Comparison of ENCODE assay signal across 9 cellular contexts in genomic region chr14:89617142-89617460, GRCh38.
DNase-seq lines count a peak whose midpoint lies in the region; ATAC-seq and TF ChIP-seq lines count a peak whose summit lies in the region.
"Had no signal": no experiment of that assay in that cellular context is flagged by ENCODE, and none has a peak within 500 bp of the region (broad histone marks: within the 10 kb centered on the region; RNA-seq: fewer than 3 reads in every experiment).

No MANE protein-coding gene starts in this region.

- H3K9ac ChIP-seq in OCI-LY1 (ENCODE audit: low read length) = no peak overlapping the region
- H3K9ac ChIP-seq in rectal smooth muscle tissue (ENCODE audit: low read length) = no peak overlapping the region
- H3K9ac ChIP-seq in trophoblast cell (ENCODE audit: low read length) = no peak overlapping the region

- H3K36me3 ChIP-seq in OCI-LY1 (ENCODE audit: insufficient read depth, low read length) = no peaks in the 10 kb centered on the region
- no peaks in the 10 kb centered on the region for H3K36me3 ChIP-seq in esophagus muscularis mucosa
- no peaks in the 10 kb centered on the region for H3K36me3 ChIP-seq in rectal smooth muscle tissue (ENCODE audit: control insufficient read depth, insufficient read depth, low read length)
- no peaks in the 10 kb centered on the region for H3K36me3 ChIP-seq in trophoblast cell (ENCODE audit: control insufficient read depth in 1 of 2, insufficient read depth in 2 of 2, low read length in 2 of 2)

- no peak overlapping the region for H3K27ac ChIP-seq in OCI-LY1 (ENCODE audit: low read depth, low read length, poor library complexity, severe bottlenecking)
- H3K27ac ChIP-seq in esophagus muscularis mucosa (replicated peaks in 1 of 4) = peak overlapping the region; percentile 73 to 80 (median 78)
- peak overlapping the region; percentile 64 for H3K27ac ChIP-seq in rectal smooth muscle tissue (ENCODE audit: low read depth, low read length)
- no peak overlapping the region for H3K27ac ChIP-seq in trophoblast cell (ENCODE audit: low read depth, low read length)

- ATAC-seq in GM18520 (IDR thresholded peaks at IDR 0.05; ENCODE audit: unreplicated experiment) (peak; percentile 3), GM21717 (IDR thresholded peaks at IDR 0.05; ENCODE audit: unreplicated experiment) (no peak)

- no peaks in the 10 kb centered on the region for H3K9me2 ChIP-seq in OCI-LY1 (ENCODE audit: low read depth, low read length)

- H2BK5ac ChIP-seq in trophoblast cell (ENCODE audit: low read depth, low read length, poor library complexity) = no peak overlapping the region

- H3K79me1 ChIP-seq in trophoblast cell (ENCODE audit: low read length) = peaks cover 5% of the 10 kb centered on the region

- H3K4me3 ChIP-seq in OCI-LY1 (ENCODE audit: low read depth, low read length, poor library complexity, severe bottlenecking) (no peak overlapping the region), esophagus muscularis mucosa (peak overlapping the region; percentile 60 to 93 (median 84)), rectal smooth muscle tissue (ENCODE audit: low read length) (peak overlapping the region; percentile 91), trophoblast cell (ENCODE audit: low read depth, low read length) (no peak overlapping the region)

- no peak overlapping the region for H2BK120ac ChIP-seq in trophoblast cell (ENCODE audit: insufficient read depth, low read length, poor library complexity)

- H3K14ac ChIP-seq in trophoblast cell (ENCODE audit: low read length) = no peak overlapping the region

- no peak overlapping the region for H3K23ac ChIP-seq in trophoblast cell (ENCODE audit: low read length)

- H4K91ac ChIP-seq in trophoblast cell (ENCODE audit: low read depth, low read length) = no peak overlapping the region

- H2AFZ ChIP-seq in OCI-LY1 (ENCODE audit: low read length) = no peak overlapping the region
- no peak overlapping the region for H2AFZ ChIP-seq in trophoblast cell (ENCODE audit: insufficient read depth, low read length, poor library complexity)

- H3K4me2 ChIP-seq in OCI-LY1 (ENCODE audit: low read length) = peak overlapping the region; percentile 80
- H3K4me2 ChIP-seq in trophoblast cell (ENCODE audit: low read length) = no peak overlapping the region

- H2BK12ac ChIP-seq in trophoblast cell (ENCODE audit: low read length) = no peak overlapping the region

- 26% methylated on average over 2 of the region's 2 CpGs for WGBS in esophagus muscularis mucosa
- WGBS in trophoblast cell (ENCODE audit: extremely low coverage, insufficient coverage, insufficient read length) = no CpG with 5 or more reads among the region's 2 CpGs

- H3K9me3 ChIP-seq in OCI-LY1 (ENCODE audit: low read length) = no peaks in the 10 kb centered on the region
- H3K9me3 ChIP-seq in esophagus muscularis mucosa = no peaks in the 10 kb centered on the region
- no peaks in the 10 kb centered on the region for H3K9me3 ChIP-seq in trophoblast cell (ENCODE audit: insufficient read depth, low read depth, low read length)

- no peaks in the 10 kb centered on the region for H4K20me1 ChIP-seq in OCI-LY1 (ENCODE audit: insufficient read depth, low read length)

- H3F3A ChIP-seq in OCI-LY1 (ENCODE audit: insufficient read depth, low read length) = no peaks in the 10 kb centered on the region

- no peak for DNase-seq in esophagus muscularis mucosa (ENCODE audit: extremely low spot score)
- DNase-seq in NCI-H1436 treated with DMSO at 0.1 percent for 48 hours (lab: John Stamatoyannopoulos, UW) = no peak
- no peak for DNase-seq in cerebellum (ENCODE audit: low spot score)
- no peak for DNase-seq in trophoblast cell
- DNase-seq: activated effector memory CD4-positive, alpha-beta T cell treated with Interleukin-2 at 50 U/mL for 16 hours had no signal

- H3K4ac ChIP-seq in trophoblast cell (ENCODE audit: low read depth, low read length) = no peak overlapping the region

- H2AK5ac ChIP-seq in trophoblast cell (ENCODE audit: low read length) = no peak overlapping the region

- H4K8ac ChIP-seq in trophoblast cell (ENCODE audit: low read depth, low read length) = no peak overlapping the region

- TF ChIP-seq CTCF in OCI-LY1 (IDR thresholded peaks at IDR 0.05; ENCODE audit: low read length) (no peak), esophagus muscularis mucosa (IDR thresholded peaks at IDR 0.05) (no peak)

- TF ChIP-seq POLR2A in esophagus muscularis mucosa (IDR thresholded peaks at IDR 0.05; ENCODE audit: low read depth) = no peak

- no peak for TF ChIP-seq EP300 in esophagus muscularis mucosa (IDR thresholded peaks at IDR 0.05)

- peaks cover 3% of the 10 kb centered on the region for H3K27me3 ChIP-seq in OCI-LY1 (ENCODE audit: insufficient read depth, low read length)
- H3K27me3 ChIP-seq in esophagus muscularis mucosa = no peaks in the 10 kb centered on the region
- H3K27me3 ChIP-seq in rectal smooth muscle tissue (ENCODE audit: control insufficient read depth, insufficient read depth, low read length) = no peaks in the 10 kb centered on the region
- H3K27me3 ChIP-seq in trophoblast cell (ENCODE audit: insufficient read depth, low read length) = no peaks in the 10 kb centered on the region

- H4K12ac ChIP-seq in trophoblast cell (ENCODE audit: low read depth, low read length) = no peak overlapping the region

- H3K4me1 ChIP-seq in OCI-LY1 (ENCODE audit: insufficient read depth, low read length, severe bottlenecking) = peaks cover 27% of the 10 kb centered on the region
- peaks cover 18 to 47% (median 42%) of the 10 kb centered on the region in 4 donors for H3K4me1 ChIP-seq in esophagus muscularis mucosa
- H3K4me1 ChIP-seq in rectal smooth muscle tissue (ENCODE audit: control insufficient read depth, insufficient read depth, low read length) = peaks cover 3% of the 10 kb centered on the region
- H3K4me1 ChIP-seq in trophoblast cell (ENCODE audit: control insufficient read depth in 1 of 2, insufficient read depth in 2 of 2, low read length in 2 of 2) = peaks cover 0 to 8% of the 10 kb centered on the region in 2 experiments

- H3K79me2 ChIP-seq in OCI-LY1 (ENCODE audit: insufficient read depth, low read length) (no peaks in the 10 kb centered on the region), trophoblast cell (ENCODE audit: control insufficient read depth, insufficient read depth, low read length, poor library complexity) (peaks cover 5% of the 10 kb centered on the region)

- intact Hi-C loops in esophagus muscularis mucosa (cut with DNase I) = loop anchor here (5.0 kb wide), 2 partner anchors 200 to 295 kb away; partner anchors contain the start of gene FOXN3

- no peak overlapping the region for H3K18ac ChIP-seq in trophoblast cell (ENCODE audit: low read length)

Comparison
In these comparisons a context has a peak if more than half of its experiments do, and no peak if none do; other contexts are left out.
1. H3K27ac ChIP-seq: peak in esophagus muscularis mucosa (4 of 4) and rectal smooth muscle tissue (single experiment); none in OCI-LY1 (single experiment) and trophoblast cell (single experiment).
2. H3K4me3 ChIP-seq: peak in esophagus muscularis mucosa (4 of 4) and rectal smooth muscle tissue (single experiment); none in OCI-LY1 (single experiment) and trophoblast cell (single experiment).